ENCODE assay signal across 18 cellular contexts in genomic region chr22:49212002-49212401, GRCh38.
A peak's percentile ranks its signal among the peaks of the same experiment; 100 is the strongest.
DNase-seq lines count a peak whose midpoint lies in the region; ATAC-seq and TF ChIP-seq lines count a peak whose summit lies in the region.
"Had no signal": no experiment of that assay in that cellular context is flagged by ENCODE, and none has a peak within 500 bp of the region (broad histone marks: within the 10 kb centered on the region; RNA-seq: fewer than 3 reads in every experiment).

No MANE protein-coding gene starts in this region.

- no peak overlapping the region for H3K27ac Mint-ChIP-seq in activated CD8-positive, alpha-beta memory T cell treated with anti-CD3 and anti-CD28 coated beads, Interleukin-2, amount 10 ng/mL, durations not matched to agents 7 days and 5 days
- H3K27ac Mint-ChIP-seq: CD8-positive, alpha-beta memory T cell had no signal

- H3K9me3 ChIP-seq in lower lobe of right lung = no peaks in the 10 kb centered on the region
- H3K9me3 ChIP-seq in stomach = peaks cover 0 to 14% (median 0%) of the 10 kb centered on the region in 4 donors
- H3K9me3 ChIP-seq: BLaER1 had no signal

- WGBS in stomach, 5 donors = 63 to 82% (median 77%) methylated on average over 4 to 5 of the region's 5 CpGs

- TF ChIP-seq POLR2A in stomach (IDR thresholded peaks at IDR 0.05) = no peak

- intact Hi-C loops in lower lobe of right lung (cut with DNase I) (no loop called here), stomach (cut with DNase I; ENCODE audit: low total_unique reads) (no loop called here)

- no peak overlapping the region for H3K4me3 Mint-ChIP-seq in activated CD8-positive, alpha-beta memory T cell treated with anti-CD3 and anti-CD28 coated beads, Interleukin-2, amount 10 ng/mL, durations not matched to agents 7 days and 5 days
- H3K4me3 Mint-ChIP-seq: CD8-positive, alpha-beta memory T cell had no signal

- TF ChIP-seq CTCF in lower lobe of right lung (IDR thresholded peaks at IDR 0.05) (no peak), stomach (IDR thresholded peaks at IDR 0.05) (no peak)

- H3K27ac ChIP-seq in lower lobe of right lung (no peak overlapping the region), stomach (no peak overlapping the region)
- H3K27ac ChIP-seq: BLaER1, GM23248 had no signal

- DNase-seq in activated effector memory CD4-positive, alpha-beta T cell treated with anti-CD3 and anti-CD28 coated beads, Interleukin-2, amount 50 U/mL, for 16 hours = peak; percentile 43
- DNase-seq in activated effector memory CD4-positive, alpha-beta T cell treated with Interleukin-2 at 50 U/mL for 16 hours = no peak
- peak; percentile 14 for DNase-seq in activated CD8-positive, alpha-beta memory T cell treated with anti-CD3 and anti-CD28 coated beads, Interleukin-2, amount 10 ng/mL, durations not matched to agents 7 days and 5 days
- peak; percentile 10 for DNase-seq in lower lobe of right lung
- DNase-seq in stomach = peak; percentile 23
- DNase-seq in NCI-H2171 (lab: John Stamatoyannopoulos, UW) = no peak
- DNase-seq in activated CD4-positive, alpha-beta T cell treated with anti-CD3 and anti-CD28 coated beads, Interleukin-2, amount 50 U/mL, for 1 hour = no peak
- no peak for DNase-seq in NCI-H446 (lab: John Stamatoyannopoulos, UW)
- DNase-seq: CD8-positive, alpha-beta memory T cell; DND-41; GM23248; NCI-H187 treated with DMSO at 0.1 percent for 48 hours; NCI-H69; NK-92 treated with Interleukin-12 subunit alpha and Interleukin-12 subunit beta, amount 100 ng/mL, for 24 hours; RPMI8226 had no signal

- no peak for ATAC-seq in activated CD8-positive, alpha-beta memory T cell treated with anti-CD3 and anti-CD28 coated beads, Interleukin-2, amount 10 ng/mL, durations not matched to agents 7 days and 5 days
- no peak for ATAC-seq in lower lobe of right lung
- ATAC-seq: GM12878, HCT116 had no signal

- no peaks in the 10 kb centered on the region for H3K36me3 Mint-ChIP-seq in activated CD8-positive, alpha-beta memory T cell treated with anti-CD3 and anti-CD28 coated beads, Interleukin-2, amount 10 ng/mL, durations not matched to agents 7 days and 5 days
- H3K36me3 Mint-ChIP-seq: CD8-positive, alpha-beta memory T cell had no signal

- H3K27me3 ChIP-seq in lower lobe of right lung (ENCODE audit: low read depth) = peaks cover 3% of the 10 kb centered on the region
- peaks cover 0 to 52% (median 5%) of the 10 kb centered on the region in 3 donors for H3K27me3 ChIP-seq in stomach
- H3K27me3 ChIP-seq: BLaER1 had no signal

- H3K4me1 ChIP-seq in lower lobe of right lung (no peaks in the 10 kb centered on the region), stomach (no peaks in the 10 kb centered on the region)
- H3K4me1 ChIP-seq: BLaER1 had no signal

- CTCF ChIA-PET in activated CD8-positive, alpha-beta memory T cell treated with anti-CD3 and anti-CD28 coated beads, Interleukin-2, amount 10 ng/mL, durations not matched to agents 7 days and 5 days (lab: Charles Lee) = no interaction called here

- H3K9me3 Mint-ChIP-seq in activated CD8-positive, alpha-beta memory T cell treated with anti-CD3 and anti-CD28 coated beads, Interleukin-2, amount 10 ng/mL, durations not matched to agents 7 days and 5 days (ENCODE audit: low read depth) = no peaks in the 10 kb centered on the region

- no peaks in the 10 kb centered on the region for H3K27me3 Mint-ChIP-seq in activated CD8-positive, alpha-beta memory T cell treated with anti-CD3 and anti-CD28 coated beads, Interleukin-2, amount 10 ng/mL, durations not matched to agents 7 days and 5 days

- H3K36me3 ChIP-seq in lower lobe of right lung (no peaks in the 10 kb centered on the region), stomach (no peaks in the 10 kb centered on the region)
- H3K36me3 ChIP-seq: BLaER1 had no signal

- no peak for TF ChIP-seq EP300 in stomach (IDR thresholded peaks at IDR 0.05)

- no peak overlapping the region for H3K4me3 ChIP-seq in lower lobe of right lung
- no peak overlapping the region for H3K4me3 ChIP-seq in stomach
- H3K4me3 ChIP-seq: BLaER1, GM12878, GM23248 had no signal

- no peaks in the 10 kb centered on the region for H3K4me1 Mint-ChIP-seq in activated CD8-positive, alpha-beta memory T cell treated with anti-CD3 and anti-CD28 coated beads, Interleukin-2, amount 10 ng/mL, durations not matched to agents 7 days and 5 days
- H3K4me1 Mint-ChIP-seq: CD8-positive, alpha-beta memory T cell had no signal

Comparison
In these comparisons a context has a peak if more than half of its experiments do, and no peak if none do; other contexts are left out.
1. DNase-seq: peak in activated effector memory CD4-positive, alpha-beta T cell treated with anti-CD3 and anti-CD28 coated beads, Interleukin-2, amount 50 U/mL, for 16 hours (single experiment), activated CD8-positive, alpha-beta memory T cell treated with anti-CD3 and anti-CD28 coated beads, Interleukin-2, amount 10 ng/mL, durations not matched to agents 7 days and 5 days (single experiment), lower lobe of right lung (single experiment) and stomach (single experiment); none in activated effector memory CD4-positive, alpha-beta T cell treated with Interleukin-2 at 50 U/mL for 16 hours (single experiment), NCI-H2171 (single experiment), activated CD4-positive, alpha-beta T cell treated with anti-CD3 and anti-CD28 coated beads, Interleukin-2, amount 50 U/mL, for 1 hour (single experiment) and NCI-H446 (0 of 2).